In the genomic region with DNA sequence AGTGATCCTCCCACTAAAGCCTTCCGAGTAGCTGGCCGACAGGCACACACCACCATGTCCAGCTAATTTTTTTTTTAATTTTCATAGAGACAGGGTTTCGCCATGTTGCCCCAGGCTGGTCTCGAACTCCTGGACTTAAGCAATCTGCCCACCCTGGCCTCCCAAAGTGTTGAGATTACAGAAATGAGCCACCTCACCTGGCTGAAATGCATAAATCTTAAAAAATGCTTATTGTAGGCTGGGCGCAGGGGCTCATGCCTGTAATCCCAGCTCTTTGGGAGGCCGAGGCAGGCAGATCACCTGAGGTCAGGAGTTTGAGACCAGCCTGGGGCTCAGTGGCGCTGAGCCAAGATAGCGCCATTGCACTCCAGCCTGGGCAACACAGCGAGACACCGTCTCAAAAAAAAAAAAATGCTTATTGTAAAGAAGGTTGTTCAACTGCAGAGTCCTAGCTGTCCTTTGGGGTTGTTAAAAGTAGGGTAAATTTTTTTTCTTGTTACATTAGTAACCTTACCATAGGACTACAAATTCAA, we compare ENCODE assay signal across 21 cellular contexts. TPM values are rescaled to one million over a fixed set of nuclear protein-coding genes. Genes with fewer than 3 reads are reported as not detected.
A peak's percentile ranks its signal among the peaks of the same experiment; 100 is the strongest.
DNase-seq lines count a peak whose midpoint lies in the region; FAIRE-seq and TF ChIP-seq lines count a peak whose summit lies in the region.
"Had no signal": no experiment of that assay in that cellular context is flagged by ENCODE, and none has a peak within 500 bp of the region (broad histone marks: within the 10 kb centered on the region; RNA-seq: fewer than 3 reads in every experiment).

No MANE protein-coding gene starts in this region.

- FAIRE-seq in astrocyte (lab: Jason Lieb, UNC) (no peak), kidney (lab: Jason Lieb, UNC) (no peak)

- no peaks in the 10 kb centered on the region for H3K27me3 Mint-ChIP-seq in astrocyte (ENCODE audit: low read depth, unreplicated experiment)
- H3K27me3 Mint-ChIP-seq: naive thymus-derived CD8-positive, alpha-beta T cell had no signal

- H3K4me3 Mint-ChIP-seq in astrocyte (ENCODE audit: unreplicated experiment), result no peak overlapping the region
- H3K4me3 Mint-ChIP-seq: activated T-cell treated with anti-CD3 and anti-CD28 coated beads, Interleukin-2, amount 50 U/mL, for 72 hours; naive thymus-derived CD8-positive, alpha-beta T cell; T-helper 1 cell treated with Interleukin-12 subunit alpha and Interleukin-12 subunit beta and Interleukin-4 antibody, amounts not matched to agents 30 μg/mL and 1 μg/mL, for 36 hours had no signal

- no peak for TF ChIP-seq CTCF in astrocyte (IDR thresholded peaks at IDR 0.05; ENCODE audit: insufficient read depth, low read depth, low read length)
- no peak for TF ChIP-seq CTCF in kidney (IDR thresholded peaks at IDR 0.05; ENCODE audit: borderline replicate concordance, extremely low read depth, insufficient read depth)
- TF ChIP-seq CTCF in tibial artery (IDR thresholded peaks at IDR 0.05), result no peak

- H3K9ac ChIP-seq in astrocyte (ENCODE audit: low read length) (no peak overlapping the region), kidney (ENCODE audit: low read length in 2 of 2) (no peak overlapping the region)

- no peaks in the 10 kb centered on the region for H3K9me3 ChIP-seq in astrocyte (ENCODE audit: insufficient read depth, low read depth, low read length)
- H3K9me3 ChIP-seq in kidney (ENCODE audit: control insufficient read depth in 1 of 2, low read length in 2 of 2), result no peaks in the 10 kb centered on the region
- H3K9me3 ChIP-seq in tibial artery, result no peaks in the 10 kb centered on the region
- H3K9me3 ChIP-seq: sigmoid colon had no signal

- no peak for TF ChIP-seq RAD21 in Ishikawa (IDR thresholded peaks at IDR 0.05; ENCODE audit: low read depth)

- no peaks in the 10 kb centered on the region for H3K36me3 Mint-ChIP-seq in astrocyte (ENCODE audit: low read depth, unreplicated experiment)
- H3K36me3 Mint-ChIP-seq: naive thymus-derived CD8-positive, alpha-beta T cell had no signal

- H3K79me2 ChIP-seq in astrocyte (ENCODE audit: insufficient read depth, low read length), result peaks cover 27% of the 10 kb centered on the region

- no peak overlapping the region for H3K27ac Mint-ChIP-seq in astrocyte (ENCODE audit: unreplicated experiment)
- H3K27ac Mint-ChIP-seq: activated T-cell treated with anti-CD3 and anti-CD28 coated beads, Interleukin-2, amount 50 U/mL, for 72 hours; naive thymus-derived CD8-positive, alpha-beta T cell; T-helper 1 cell treated with Interleukin-12 subunit alpha and Interleukin-12 subunit beta and Interleukin-4 antibody, amounts not matched to agents 30 μg/mL and 1 μg/mL, for 36 hours had no signal

- no peak overlapping the region for H2AFZ ChIP-seq in astrocyte (ENCODE audit: low read depth, low read length)

- peaks cover 6% of the 10 kb centered on the region for H3K4me1 Mint-ChIP-seq in astrocyte (ENCODE audit: low read depth, unreplicated experiment)

- H3K4me1 ChIP-seq in astrocyte (ENCODE audit: insufficient read depth, low read length) (peaks cover 26% of the 10 kb centered on the region), kidney (ENCODE audit: control insufficient read depth in 1 of 2, insufficient read depth in 1 of 2, low read depth in 1 of 2, low read length in 2 of 2) (no peaks in the 10 kb centered on the region), tibial artery (peaks cover 0 to 34% (median 21%) of the 10 kb centered on the region in 4 donors)

- DNase-seq in astrocyte (ENCODE audit: low read depth), result no peak
- DNase-seq in kidney, result peak; percentile 6
- peak in 1 of 2 donors; percentile 39 for DNase-seq in tibial artery
- no peak for DNase-seq in NCI-H510A treated with DMSO at 0.1 percent for 48 hours (lab: John Stamatoyannopoulos, UW)
- no peak for DNase-seq in SKM-1 (lab: John Stamatoyannopoulos, UW; ENCODE audit: unreplicated experiment)
- no peak for DNase-seq in anterior cingulate cortex (lab: John Stamatoyannopoulos, UW)
- DNase-seq: activated CD4-positive, alpha-beta T cell treated with anti-CD3 and anti-CD28 coated beads for 4 hours; activated naive CD4-positive, alpha-beta T cell treated with anti-CD3 and anti-CD28 coated beads, Interleukin-2, amount 50 U/mL, for 16 hours; activated T-cell treated with anti-CD3 and anti-CD28 coated beads, Interleukin-2, amount 50 U/mL, for 72 hours; cerebellar nuclear complex; effector CD4-positive, alpha-beta T cell; H7; naive thymus-derived CD8-positive, alpha-beta T cell; NCI-H1048; NCI-H187 treated with DMSO at 0.1 percent for 48 hours; NCI-H82; SIG-M5; sigmoid colon had no signal

- H3K27me3 ChIP-seq in astrocyte (ENCODE audit: insufficient read depth, low read length) (no peaks in the 10 kb centered on the region), tibial artery (no peaks in the 10 kb centered on the region)
- H3K27me3 ChIP-seq: sigmoid colon had no signal

- H4K20me1 ChIP-seq in astrocyte (ENCODE audit: insufficient read depth, low read length), result peaks cover 6% of the 10 kb centered on the region

- H3K36me3 ChIP-seq in astrocyte (ENCODE audit: insufficient read depth, low read length) (no peaks in the 10 kb centered on the region), kidney (ENCODE audit: control insufficient read depth in 1 of 2, insufficient read depth in 2 of 2, low read length in 2 of 2) (no peaks in the 10 kb centered on the region), tibial artery (no peaks in the 10 kb centered on the region)
- H3K36me3 ChIP-seq: sigmoid colon had no signal

- peak overlapping the region; percentile 51 for H3K27ac ChIP-seq in astrocyte (ENCODE audit: low read depth, low read length)
- H3K27ac ChIP-seq in kidney (ENCODE audit: low read depth in 2 of 2, low read length in 2 of 2), result no peak overlapping the region
- peak overlapping the region; percentile 13 to 38 for H3K27ac ChIP-seq in tibial artery

- intact Hi-C loops in kidney (cut with DNase I) (no loop called here), tibial artery (cut with DNase I; ENCODE audit: low total_unique reads) (no loop called here)

- H3K4me3 ChIP-seq in astrocyte (ENCODE audit: insufficient read depth, low read depth, low read length) (no peak overlapping the region), kidney (ENCODE audit: low read length in 2 of 2) (no peak overlapping the region), tibial artery (no peak overlapping the region)
- H3K4me3 ChIP-seq: sigmoid colon had no signal

- no peak for TF ChIP-seq EP300 in Ishikawa (IDR thresholded peaks at IDR 0.05; ENCODE audit: borderline replicate concordance)

- no peaks in the 10 kb centered on the region for H3K9me3 Mint-ChIP-seq in astrocyte (ENCODE audit: unreplicated experiment)
- H3K9me3 Mint-ChIP-seq: activated T-cell treated with anti-CD3 and anti-CD28 coated beads, Interleukin-2, amount 50 U/mL, for 72 hours; naive thymus-derived CD8-positive, alpha-beta T cell; T-helper 1 cell treated with Interleukin-12 subunit alpha and Interleukin-12 subunit beta and Interleukin-4 antibody, amounts not matched to agents 30 μg/mL and 1 μg/mL, for 36 hours had no signal

- H3K4me2 ChIP-seq in astrocyte (ENCODE audit: low read length), result peak overlapping the region; percentile 65

TF ChIP-seq in Ishikawa, 13 proteins besides CTCF, POLR2A, EP300 and RAD21:
- TF ChIP-seq NFIC (IDR thresholded peaks at IDR 0.05), result 0 out of 2 replicates have a peak, but pooled peaks have one; percentile 19
- TF ChIP-seq CREB1 (IDR thresholded peaks at IDR 0.05; ENCODE audit: low read depth), result no peak

RNA-seq across cellular contexts. Expression of gene TUBA1C, which starts 4.0 kb away (rescaled TPM):
- 345 and 408 TPM in 2 replicates for total RNA-seq in astrocyte
- total RNA-seq in kidney, result 149 TPM
- polyA plus RNA-seq in kidney (ENCODE audit: insufficient read depth, low read depth, low replicate concordance), result 204 TPM

RNA-seq across cellular contexts. Expression of gene PRPH, which starts 34.0 kb away (rescaled TPM):
- total RNA-seq in astrocyte (not detected in 2 replicates), kidney (2.7 TPM)
- 0.71 TPM for polyA plus RNA-seq in kidney (ENCODE audit: insufficient read depth, low read depth, low replicate concordance)
- total RNA-seq: naive thymus-derived CD8-positive, alpha-beta T cell; OCI-LY7 had no signal
- polyA plus RNA-seq: naive thymus-derived CD8-positive, alpha-beta T cell had no signal

Comparison
In these comparisons a context has a peak if more than half of its experiments do, and no peak if none do; other contexts are left out.
1. H3K27ac ChIP-seq: peak in astrocyte (single experiment) and tibial artery (2 of 2); none in kidney (0 of 2).